8 cellular contexts compared by ENCODE assay signal in genomic region chr11:3867209-3868071, GRCh38. TPM values are rescaled to one million over a fixed set of nuclear protein-coding genes. Genes with fewer than 3 reads are reported as not detected.
DNase-seq lines count a peak whose midpoint lies in the region; ATAC-seq lines count a peak whose summit lies in the region.

No MANE protein-coding gene starts in this region.

- H3K36me3 Mint-ChIP-seq in activated naive CD8-positive, alpha-beta T cell = peaks cover 6% of the 10 kb centered on the region

- peaks cover 94% of the 10 kb centered on the region for H3K4me1 Mint-ChIP-seq in activated naive CD8-positive, alpha-beta T cell (ENCODE audit: low read depth)

- in situ Hi-C loops in KBM-7 (cut with MboI; ENCODE audit: low pct_unique_long_range_greater_than_20kb, low sequenced_read_pairs) = no loop called here

- H3K9me3 Mint-ChIP-seq in activated naive CD8-positive, alpha-beta T cell (ENCODE audit: low read depth) = no peaks in the 10 kb centered on the region

- ATAC-seq in GM18907 (IDR thresholded peaks at IDR 0.05; ENCODE audit: unreplicated experiment) (peak; percentile 68), HG03045 (IDR thresholded peaks at IDR 0.05; ENCODE audit: unreplicated experiment) (peak; percentile 63)

- peak overlapping the region; percentile 91 for H3K27ac Mint-ChIP-seq in activated naive CD8-positive, alpha-beta T cell

- H3K27ac ChIP-seq in substantia nigra (ENCODE audit: low read depth, low read length, poor library complexity, severe bottlenecking) = no peak overlapping the region

- DNase-seq in lung microvascular endothelial cell (ENCODE audit: low read depth in 2 of 2) (peak; percentile 73 to 90), cortex of kidney (lab: John Stamatoyannopoulos, UW) (no peak), NCI-H1694 (lab: John Stamatoyannopoulos, UW) (no peak), KBM-7 (no peak), substantia nigra (lab: John Stamatoyannopoulos, UW) (no peak)

- H3K27me3 Mint-ChIP-seq in activated naive CD8-positive, alpha-beta T cell = no peaks in the 10 kb centered on the region

- peak overlapping the region; percentile 67 for H3K4me3 Mint-ChIP-seq in activated naive CD8-positive, alpha-beta T cell

RNA-seq across cellular contexts. Expression of gene STIM1, which starts 12.0 kb away (rescaled TPM):
- 16.1 and 32.7 TPM in 2 replicates for total RNA-seq in lung microvascular endothelial cell

RNA-seq across cellular contexts. Expression of gene RHOG, which starts 26.7 kb away (rescaled TPM):
- total RNA-seq in lung microvascular endothelial cell = 8.5 and 8.7 TPM in 2 replicates

RNA-seq across cellular contexts. Expression of gene PGAP2, which starts 59.1 kb away (rescaled TPM):
- total RNA-seq in lung microvascular endothelial cell = 8.7 and 9.3 TPM in 2 replicates

Comparison
In these comparisons a context has a peak if more than half of its experiments do, and no peak if none do; other contexts are left out.
1. DNase-seq: peak in lung microvascular endothelial cell (2 of 2); none in cortex of kidney (single experiment), NCI-H1694 (single experiment), KBM-7 (single experiment) and substantia nigra (0 of 49).